In the genomic region with DNA sequence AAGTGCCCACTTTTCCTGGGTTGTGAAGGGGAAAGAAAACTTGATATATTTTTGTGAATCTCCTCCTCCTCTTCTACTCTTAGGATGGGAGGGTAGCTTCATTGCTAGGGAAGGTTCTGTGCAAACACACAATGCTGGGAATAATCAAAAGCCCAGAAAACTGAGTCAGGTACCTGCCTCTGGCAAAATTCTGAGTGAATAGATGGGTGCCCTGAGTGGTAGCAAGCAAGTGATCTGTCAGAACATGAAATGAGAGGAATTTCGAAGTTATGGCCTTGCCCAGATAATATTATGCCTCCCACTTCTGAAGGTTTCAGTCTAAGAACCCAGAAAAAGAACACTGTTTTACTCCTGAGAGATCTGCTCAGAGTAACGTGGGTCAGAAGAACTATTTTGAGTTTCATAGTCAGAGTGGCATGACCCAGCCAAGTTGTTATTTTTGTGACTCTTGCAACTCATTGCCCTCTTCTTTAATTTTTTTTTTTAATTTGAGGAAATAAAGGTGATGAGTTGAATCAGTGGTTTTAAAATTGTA, we compare ENCODE assay signal across 1 cellular context.
TF ChIP-seq lines count a peak whose summit lies in the region.

No MANE protein-coding gene starts in this region.

TF ChIP-seq in GM12878, 131 proteins besides CTCF, POLR2A, EP300 and RAD21 (continued from another document):
- no peak for TF ChIP-seq SUZ12 (IDR thresholded peaks at IDR 0.05; ENCODE audit: unreplicated experiment)
- no peak for TF ChIP-seq PAX5 (IDR thresholded peaks at IDR 0.05; ENCODE audit: borderline replicate concordance, low read depth, low read length)
- TF ChIP-seq SREBF2 (IDR thresholded peaks at IDR 0.05; ENCODE audit: low read length), result no peak
